9 cellular contexts compared by ENCODE assay signal in the genomic region with DNA sequence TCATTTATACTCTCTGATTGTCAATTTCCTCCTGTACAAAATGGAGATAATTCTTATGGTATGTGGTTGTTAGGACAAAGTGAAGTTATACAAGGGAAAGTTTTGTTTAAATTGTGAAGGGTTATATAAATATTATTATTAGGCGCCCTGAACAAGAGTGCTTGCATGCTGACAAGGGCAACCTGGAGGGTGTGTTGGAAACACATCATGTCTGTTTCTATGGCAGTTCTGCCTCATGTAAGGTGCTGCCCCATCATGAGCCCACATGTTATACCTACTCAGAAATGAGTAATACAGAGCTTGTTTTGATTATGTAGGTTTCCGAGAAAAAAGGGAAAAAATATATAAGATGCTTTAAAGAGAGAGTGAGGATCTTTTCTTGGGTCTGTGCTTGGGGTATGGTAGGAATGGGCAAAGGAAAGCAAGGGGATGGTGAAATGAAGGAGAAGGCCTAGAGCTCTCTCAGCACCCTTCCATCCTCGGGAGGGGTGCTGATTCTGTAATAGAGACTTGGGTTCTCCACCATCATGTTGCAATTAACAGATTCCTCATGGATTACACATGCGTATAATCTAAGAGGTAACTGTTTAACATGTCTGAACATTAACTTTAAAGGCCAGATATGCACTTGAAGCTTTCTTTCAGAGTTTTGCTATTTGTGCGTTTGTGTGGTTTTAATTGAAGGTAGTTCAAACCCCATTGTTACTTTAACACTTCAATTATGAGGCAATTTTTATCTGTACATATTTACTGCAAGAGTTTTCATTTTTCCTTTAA. TPM values are rescaled to one million over a fixed set of nuclear protein-coding genes. Genes with fewer than 3 reads are reported as not detected.
DNase-seq lines count a peak whose midpoint lies in the region; ATAC-seq, FAIRE-seq and TF ChIP-seq lines count a peak whose summit lies in the region.
"Not testable (repeated sequence)": the region's sequence is repeated elsewhere in the genome, so short reads cannot be mapped to it uniquely, and the experiment has no call there.
"Had no signal": no experiment of that assay in that cellular context is flagged by ENCODE, and none has a peak within 500 bp of the region (broad histone marks: within the 10 kb centered on the region; RNA-seq: fewer than 3 reads in every experiment).

No MANE protein-coding gene starts in this region.

- not testable (repeated sequence) for H3K4me1 Mint-ChIP-seq in activated T-helper 17 cell treated with anti-CD3 and anti-CD28 coated beads, Interleukin-2, amount 50 U/mL, for 72 hours

- not testable (repeated sequence) for H3K4me1 ChIP-seq in body of pancreas
- peaks cover 14% of the 10 kb centered on the region for H3K4me1 ChIP-seq in foreskin keratinocyte

- peak; percentile 20 for FAIRE-seq in GM12891 (lab: Jason Lieb, UNC)

- TF ChIP-seq POLR2A in GM12891 (IDR thresholded peaks at IDR 0.05; ENCODE audit: low read depth, low read length); body of pancreas (IDR thresholded peaks at IDR 0.05): not testable (repeated sequence)

- peak; percentile 31 for ATAC-seq in HG03354 (IDR thresholded peaks at IDR 0.05; ENCODE audit: poor library complexity, severe bottlenecking, unreplicated experiment)
- ATAC-seq in activated T-helper 17 cell treated with anti-CD3 and anti-CD28 coated beads, Interleukin-2, amount 50 U/mL, for 72 hours (replicated peaks), result peak; percentile 87
- peak; percentile 21 for ATAC-seq in body of pancreas
- ATAC-seq in foreskin keratinocyte, result peak; percentile 84

- H3K27me3 Mint-ChIP-seq in activated T-helper 17 cell treated with anti-CD3 and anti-CD28 coated beads, Interleukin-2, amount 50 U/mL, for 72 hours, result not testable (repeated sequence)

- H3K36me3 ChIP-seq in body of pancreas (replicated peaks in 1 of 2; ENCODE audit: insufficient read depth in 1 of 2, low read depth in 2 of 2), result not testable (repeated sequence)

- not testable (repeated sequence) for H3K27me3 ChIP-seq in body of pancreas, foreskin keratinocyte

- not testable (repeated sequence) for TF ChIP-seq CTCF in body of pancreas (IDR thresholded peaks at IDR 0.05); foreskin keratinocyte (conservative IDR thresholded peaks at IDR 0.05)

- peak overlapping the region; percentile 44 for H3K4me3 Mint-ChIP-seq in activated T-helper 17 cell treated with anti-CD3 and anti-CD28 coated beads, Interleukin-2, amount 50 U/mL, for 72 hours

- not testable (repeated sequence) for H3K9me3 Mint-ChIP-seq in activated T-helper 17 cell treated with anti-CD3 and anti-CD28 coated beads, Interleukin-2, amount 50 U/mL, for 72 hours

- intact Hi-C loops in body of pancreas (cut with DNase I), result not testable (repeated sequence)

- not testable (repeated sequence) for H3K36me3 Mint-ChIP-seq in activated T-helper 17 cell treated with anti-CD3 and anti-CD28 coated beads, Interleukin-2, amount 50 U/mL, for 72 hours (ENCODE audit: low read depth)

- H3K9me3 ChIP-seq in body of pancreas, result not testable (repeated sequence)

- H3K27ac Mint-ChIP-seq in activated T-helper 17 cell treated with anti-CD3 and anti-CD28 coated beads, Interleukin-2, amount 50 U/mL, for 72 hours, result peak overlapping the region; percentile 83

- 60 to 69% methylated on average over 4 to 5 of the region's 5 CpGs for WGBS in body of pancreas, 2 donors

- H3K27ac ChIP-seq in body of pancreas, result not testable (repeated sequence)
- H3K27ac ChIP-seq in foreskin keratinocyte, result peak overlapping the region; percentile 56

- not testable (repeated sequence) for H3K4me3 ChIP-seq in body of pancreas

- DNase-seq in GM12891 (ENCODE audit: insufficient read length, low spot score); body of pancreas: not testable (repeated sequence)
- DNase-seq in activated CD4-positive, alpha-beta T cell treated with anti-CD3 and anti-CD28 coated beads for 48 hours, result peak; percentile 31
- peak; percentile 63 to 81 for DNase-seq in foreskin keratinocyte
- peak; percentile 30 for DNase-seq in stimulated activated CD4-positive, alpha-beta T cell treated with anti-CD3 and anti-CD28 coated beads, Interleukin-1b, Interleukin-23, amount 100 ng/mL, for 48 hours

RNA-seq across cellular contexts. Expression of gene CCDC146, which starts 33.4 kb away (rescaled TPM):
- polyA plus RNA-seq in GM12891 (2012; ENCODE audit: low read depth, missing spikeins), result 1.7 TPM
- total RNA-seq in activated T-helper 17 cell treated with anti-CD3 and anti-CD28 coated beads, Interleukin-2, amount 50 U/mL, for 72 hours, result 1 to 10 TPM; 3.3 to 6.6 TPM
- 1 to 10 TPM; 3.3 to 7.5 TPM for total RNA-seq in body of pancreas
- 1.2 and 1.7 TPM in 2 replicates for total RNA-seq in foreskin keratinocyte
- polyA plus RNA-seq in foreskin keratinocyte, result 0.79 and 0.93 TPM in 2 replicates

RNA-seq across cellular contexts. Expression of gene FGL2, which starts 43.8 kb away (rescaled TPM):
- 6.5 TPM for polyA plus RNA-seq in GM12891 (2012; ENCODE audit: low read depth, missing spikeins)
- total RNA-seq in activated T-helper 17 cell treated with anti-CD3 and anti-CD28 coated beads, Interleukin-2, amount 50 U/mL, for 72 hours, result under 1 TPM; 0.16 to 0.56 TPM
- total RNA-seq in body of pancreas, result 1 to 10 TPM; 4.3 to 9.1 TPM
- total RNA-seq in foreskin keratinocyte, result not detected in 2 replicates
- not detected in 2 replicates for polyA plus RNA-seq in foreskin keratinocyte
- total RNA-seq: Caco-2, G401 had no signal

Comparison
In these comparisons a context has a peak if more than half of its experiments do, and no peak if none do; other contexts are left out.
1. ATAC-seq: peak in every context shown above with its lines; median percentile 87 in activated T-helper 17 cell treated with anti-CD3 and anti-CD28 coated beads, Interleukin-2, amount 50 U/mL, for 72 hours; 84 in foreskin keratinocyte; 31 in HG03354; 21 in body of pancreas.